ENCODE assay signal across 2 cellular contexts in genomic region chr3:78976200-78976599, GRCh38.
TF ChIP-seq lines count a peak whose summit lies in the region.

No MANE protein-coding gene starts in this region.

TF ChIP-seq in GM23338, 12 proteins besides CTCF, POLR2A, EP300 and RAD21 (continued from another document):
- TF ChIP-seq ZNF462 (CRISPR knock-in tag; IDR thresholded peaks at IDR 0.05) (no peak), ETS1 (IDR thresholded peaks at IDR 0.05) (no peak), STAT1 (IDR thresholded peaks at IDR 0.05; ENCODE audit: unreplicated experiment) (no peak), POLR2AphosphoS5 (IDR thresholded peaks at IDR 0.05; ENCODE audit: low read depth) (no peak), CREB1 (CRISPR knock-in tag; IDR thresholded peaks at IDR 0.05; ENCODE audit: low read depth) (no peak), NANOG (IDR thresholded peaks at IDR 0.05; ENCODE audit: borderline replicate concordance) (no peak)
TF ChIP-seq in GM23338: peak in this region for 0.

TF ChIP-seq in GM12878, 131 proteins besides CTCF, POLR2A, EP300 and RAD21 (continued from another document):
- TF ChIP-seq ZNF592 (IDR thresholded peaks at IDR 0.05) (no peak), BRCA1 (IDR thresholded peaks at IDR 0.05; ENCODE audit: low read depth, low read length) (no peak), SUPT20H (IDR thresholded peaks at IDR 0.05; ENCODE audit: borderline replicate concordance, control insufficient read depth, low read depth, low read length) (no peak), ZNF622 (IDR thresholded peaks at IDR 0.05) (no peak)
TF ChIP-seq in GM12878: peak in this region for 0.
